15 cellular contexts compared by ENCODE assay signal in genomic region chr18:11811009-11811408, GRCh38. TPM values are rescaled to one million over a fixed set of nuclear protein-coding genes. Genes with fewer than 3 reads are reported as not detected.
A peak's percentile ranks its signal among the peaks of the same experiment; 100 is the strongest.
DNase-seq lines count a peak whose midpoint lies in the region; ATAC-seq and TF ChIP-seq lines count a peak whose summit lies in the region.
"Had no signal": no experiment of that assay in that cellular context is flagged by ENCODE, and none has a peak within 500 bp of the region (broad histone marks: within the 10 kb centered on the region; RNA-seq: fewer than 3 reads in every experiment).

No MANE protein-coding gene starts in this region.

- no peak overlapping the region for H4K8ac ChIP-seq in mesenchymal stem cell (ENCODE audit: low read length)
- peak overlapping the region; percentile 45 for H4K8ac ChIP-seq in neuronal stem cell (ENCODE audit: low read depth, low read length)

- H3K27me3 Mint-ChIP-seq in WTC11 (ENCODE audit: low read depth) = no peaks in the 10 kb centered on the region
- H3K27me3 Mint-ChIP-seq in HFFc6 (ENCODE audit: insufficient read depth) = peaks cover 4% of the 10 kb centered on the region; the same call in 1 of the 2 replicates

- H3K4me3 Mint-ChIP-seq in WTC11 = no peak overlapping the region
- no peak overlapping the region for H3K4me3 Mint-ChIP-seq in HFFc6
- H3K4me3 Mint-ChIP-seq: B cell; CD8-positive, alpha-beta T cell had no signal

- peak overlapping the region in 1 of 2 experiments; percentile 29 for H3K18ac ChIP-seq in mesenchymal stem cell (ENCODE audit: low read depth in 1 of 2, low read length in 2 of 2)
- H3K18ac ChIP-seq in neuronal stem cell (ENCODE audit: low read length) = peak overlapping the region; percentile 23

- CTCF ChIA-PET in WTC11 (lab: Charles Lee) = interaction anchor here (1.3 to 3.2 kb wide), 5 partner anchors 18 to 126 kb away, joined by 3 to 9 read pairs (median 7); no protein-coding TSS in a partner anchor

- peak overlapping the region in 1 of 2 experiments; percentile 89 for H3K14ac ChIP-seq in mesenchymal stem cell (ENCODE audit: low read length in 2 of 2)
- no peak overlapping the region for H3K14ac ChIP-seq in neuronal stem cell (ENCODE audit: low read length)

- in situ Hi-C loops in HAP-1 (cut with MboI; ENCODE audit: low sequenced_read_pairs) = no loop called here

- TF ChIP-seq CTCF in WTC11 (IDR thresholded peaks at IDR 0.05) = no peak
- no peak for TF ChIP-seq CTCF in HFFc6 (IDR thresholded peaks at IDR 0.05)

- no peak overlapping the region for H2BK12ac ChIP-seq in mesenchymal stem cell (ENCODE audit: low read length in 2 of 2)
- H2BK12ac ChIP-seq in neuronal stem cell (ENCODE audit: low read length) = peak overlapping the region; percentile 69

- no peak overlapping the region for H3K23ac ChIP-seq in mesenchymal stem cell (ENCODE audit: low read length in 2 of 2)
- H3K23ac ChIP-seq in neuronal stem cell (ENCODE audit: low read depth, low read length, poor library complexity) = peak overlapping the region; percentile 18

- no peak overlapping the region for H3K4me2 ChIP-seq in mesenchymal stem cell (ENCODE audit: low read length, poor library complexity, severe bottlenecking)
- no peak overlapping the region for H3K4me2 ChIP-seq in neuronal stem cell (ENCODE audit: insufficient read depth, low read length, poor library complexity, severe bottlenecking)
- H3K4me2 ChIP-seq: BLaER1 treated with 17β-estradiol and CSF1 and Interleukin-3, amounts not matched to agents 10 nM and 100 nM had no signal

- H3K9ac ChIP-seq in mesenchymal stem cell (ENCODE audit: low read length) (no peak overlapping the region), neuronal stem cell (ENCODE audit: low read depth, low read length, poor library complexity) (no peak overlapping the region)
- H3K9ac ChIP-seq: BLaER1 treated with 17β-estradiol and CSF1 and Interleukin-3, amounts not matched to agents 10 nM and 100 nM had no signal

- no peak overlapping the region for H3K27ac ChIP-seq in mesenchymal stem cell (ENCODE audit: low read length, poor library complexity, severe bottlenecking)
- H3K27ac ChIP-seq in neuronal stem cell (replicated peaks; ENCODE audit: low read length) = no peak overlapping the region
- H3K27ac ChIP-seq: BLaER1 treated with 17β-estradiol and CSF1 and Interleukin-3, amounts not matched to agents 10 nM and 100 nM had no signal

- H3K4me1 Mint-ChIP-seq in WTC11 = peaks cover 60% of the 10 kb centered on the region
- H3K4me1 Mint-ChIP-seq in HFFc6 (ENCODE audit: low read depth) = peaks cover 30% of the 10 kb centered on the region
- H3K4me1 Mint-ChIP-seq: B cell had no signal

- peaks cover 6% of the 10 kb centered on the region for H3K4me1 ChIP-seq in mesenchymal stem cell (ENCODE audit: control insufficient read depth, insufficient read depth, low read depth, low read length)
- peaks cover 4 to 16% of the 10 kb centered on the region in 2 donors for H3K4me1 ChIP-seq in neuronal stem cell (ENCODE audit: control insufficient read depth in 2 of 2, insufficient read depth in 1 of 2, low read depth in 1 of 2, low read length in 2 of 2)
- H3K4me1 ChIP-seq in HAP-1 = peaks cover 7% of the 10 kb centered on the region

- H2AK5ac ChIP-seq in mesenchymal stem cell (ENCODE audit: low read length, severe bottlenecking) (no peak overlapping the region), neuronal stem cell (ENCODE audit: low read depth, low read length) (no peak overlapping the region)

- H3K9me3 ChIP-seq in mesenchymal stem cell (ENCODE audit: control insufficient read depth, low read length) (no peaks in the 10 kb centered on the region), neuronal stem cell (replicated peaks in 1 of 2; ENCODE audit: control insufficient read depth in 2 of 2, insufficient read depth in 1 of 2, low read depth in 1 of 2, low read length in 2 of 2) (no peaks in the 10 kb centered on the region), HAP-1 (no peaks in the 10 kb centered on the region)
- H3K9me3 ChIP-seq: BLaER1 treated with 17β-estradiol and CSF1 and Interleukin-3, amounts not matched to agents 10 nM and 100 nM had no signal

- ATAC-seq in WTC11 = no peak
- ATAC-seq: CD8-positive, alpha-beta T cell; GM12878; HCT116 had no signal

- H2BK15ac ChIP-seq in mesenchymal stem cell (ENCODE audit: low read depth, poor library complexity, severe bottlenecking) (no peak overlapping the region), neuronal stem cell (ENCODE audit: low read length) (no peak overlapping the region)

- H2BK5ac ChIP-seq in mesenchymal stem cell (ENCODE audit: low read depth, low read length, poor library complexity, severe bottlenecking) (no peak overlapping the region), neuronal stem cell (ENCODE audit: low read length) (peak overlapping the region; percentile 7)

- H2BK120ac ChIP-seq in mesenchymal stem cell (ENCODE audit: low read depth, low read length) (no peak overlapping the region), neuronal stem cell (ENCODE audit: low read depth, low read length) (no peak overlapping the region)

- no peaks in the 10 kb centered on the region for H3K79me1 ChIP-seq in mesenchymal stem cell (replicated peaks; ENCODE audit: low read length, poor library complexity, severe bottlenecking)
- no peaks in the 10 kb centered on the region for H3K79me1 ChIP-seq in neuronal stem cell (ENCODE audit: low read depth, low read length)

- H3K27me3 ChIP-seq in mesenchymal stem cell (ENCODE audit: control insufficient read depth in 1 of 2, insufficient read depth in 1 of 2, low read length in 2 of 2) (peaks cover 0 to 5% of the 10 kb centered on the region in 2 experiments), neuronal stem cell (ENCODE audit: control insufficient read depth in 3 of 3, insufficient read depth in 3 of 3, low read depth in 1 of 3, low read length in 3 of 3) (no peaks in the 10 kb centered on the region), HAP-1 (ENCODE audit: low read depth) (no peaks in the 10 kb centered on the region)
- H3K27me3 ChIP-seq: BLaER1 treated with 17β-estradiol and CSF1 and Interleukin-3, amounts not matched to agents 10 nM and 100 nM had no signal

- H3K27ac Mint-ChIP-seq in WTC11 = peak overlapping the region; percentile 73
- H3K27ac Mint-ChIP-seq in HFFc6 = no peak overlapping the region
- H3K27ac Mint-ChIP-seq: B cell; CD8-positive, alpha-beta T cell had no signal

- H4K91ac ChIP-seq in mesenchymal stem cell (ENCODE audit: low read length) (peak overlapping the region; percentile 46), neuronal stem cell (ENCODE audit: low read depth, low read length, poor library complexity) (peak overlapping the region; percentile 53)

- H3K4ac ChIP-seq in mesenchymal stem cell (ENCODE audit: low read depth in 1 of 2, low read length in 2 of 2) = no peak overlapping the region
- H3K4ac ChIP-seq in neuronal stem cell (ENCODE audit: low read length) = no peak overlapping the region

- H3K36me3 ChIP-seq in mesenchymal stem cell (ENCODE audit: control insufficient read depth in 1 of 2, insufficient read depth in 2 of 2, low read depth in 1 of 2, low read length in 2 of 2) (no peaks in the 10 kb centered on the region), neuronal stem cell (replicated peaks in 1 of 2; ENCODE audit: control insufficient read depth in 2 of 2, insufficient read depth in 2 of 2, low read length in 2 of 2) (no peaks in the 10 kb centered on the region), HAP-1 (replicated peaks) (no peaks in the 10 kb centered on the region)
- H3K36me3 ChIP-seq: BLaER1 treated with 17β-estradiol and CSF1 and Interleukin-3, amounts not matched to agents 10 nM and 100 nM had no signal

- 86% methylated on average over 11 of the region's 11 CpGs for WGBS in mesenchymal stem cell
- WGBS in neuronal stem cell (ENCODE audit: extremely low coverage in 2 of 2, insufficient read length in 2 of 2, insufficient replicate concordance in 1 of 2), 2 donors = no CpG with 5 or more reads among the region's 11 CpGs

- H2AFZ ChIP-seq in mesenchymal stem cell (ENCODE audit: low read depth, low read length) (no peak overlapping the region), neuronal stem cell (ENCODE audit: low read length) (no peak overlapping the region)

- H3K36me3 Mint-ChIP-seq in WTC11 (no peaks in the 10 kb centered on the region), HFFc6 (ENCODE audit: low read depth) (no peaks in the 10 kb centered on the region)
- H3K36me3 Mint-ChIP-seq: CD8-positive, alpha-beta T cell had no signal

- POLR2A ChIA-PET in WTC11 (lab: Charles Lee) = no interaction called here

- no peak for DNase-seq in WTC11 (ENCODE audit: low spot score)
- no peak for DNase-seq in mesenchymal stem cell
- no peak for DNase-seq in neuronal stem cell (ENCODE audit: low spot score)
- DNase-seq in NCI-H69 (lab: John Stamatoyannopoulos, UW) = no peak
- no peak for DNase-seq in HAP-1 (ENCODE audit: low spot score in 2 of 2)
- DNase-seq in HFFc6 = no peak
- DNase-seq: CD8-positive, alpha-beta T cell; DMS 273 treated with DMSO at 0.1 percent for 48 hours; DMS53; DND-41; EL had no signal

- H3K9me3 Mint-ChIP-seq in WTC11 = no peaks in the 10 kb centered on the region
- H3K9me3 Mint-ChIP-seq in HFFc6 = no peaks in the 10 kb centered on the region
- H3K9me3 Mint-ChIP-seq: CD8-positive, alpha-beta T cell had no signal

- H3K4me3 ChIP-seq in mesenchymal stem cell (ENCODE audit: insufficient read depth in 1 of 2, low read depth in 1 of 2, low read length in 2 of 2) (no peak overlapping the region), neuronal stem cell (ENCODE audit: low read length in 2 of 2) (no peak overlapping the region), HAP-1 (no peak overlapping the region)
- H3K4me3 ChIP-seq: BLaER1 treated with 17β-estradiol and CSF1 and Interleukin-3, amounts not matched to agents 10 nM and 100 nM; GM12878 had no signal

RNA-seq across cellular contexts. Expression of gene CHMP1B, which starts 40.2 kb away (rescaled TPM):
- total RNA-seq in WTC11 (2021) = 34.1 to 37.2 TPM (median 35.5 TPM) in 3 replicates
- 30.3 TPM for polyA plus RNA-seq in mesenchymal stem cell (2013, experiment 1 of 2)
- 31.8 TPM for polyA plus RNA-seq in mesenchymal stem cell (2013, experiment 2 of 2)
- 31.5 TPM for polyA plus RNA-seq in neuronal stem cell (2013, experiment 1 of 2)
- polyA plus RNA-seq in neuronal stem cell (2013, experiment 2 of 2) = 31.3 TPM
- total RNA-seq in HFFc6 (2021; fragmentation: NEBNext Ultra II Directional; extraction: Animal tissue kit (Norgen Biotek cat#: 25700)) = 10 to 100 TPM; 30.9 to 33.7 (median 32.5) TPM
